19 cellular contexts compared by ENCODE assay signal in the genomic region with DNA sequence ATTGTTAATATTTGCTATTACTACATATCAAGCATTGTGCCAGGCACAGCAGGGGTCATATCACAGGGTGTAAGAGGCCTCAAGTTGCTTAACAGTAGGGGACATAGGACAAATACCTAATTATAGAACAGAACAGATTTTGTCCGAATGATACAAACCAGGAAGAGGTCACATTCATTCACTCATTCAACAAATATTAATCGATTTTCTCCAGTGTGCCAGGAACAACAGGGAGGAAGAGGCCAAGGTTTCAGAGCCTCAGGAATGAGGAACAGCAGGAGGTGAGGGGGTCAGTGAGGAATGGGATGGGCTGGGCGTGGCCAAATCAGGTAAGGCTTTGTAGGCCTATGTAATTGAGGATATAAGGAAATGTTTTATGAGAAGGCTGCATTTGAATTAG. TPM values are rescaled to one million over a fixed set of nuclear protein-coding genes. Genes with fewer than 3 reads are reported as not detected.
"Had no signal": no experiment of that assay in that cellular context is flagged by ENCODE, and none has a peak within 500 bp of the region (broad histone marks: within the 10 kb centered on the region; RNA-seq: fewer than 3 reads in every experiment).

No MANE protein-coding gene starts in this region.

- H3K27me3 ChIP-seq: gastrocnemius medialis, upper lobe of left lung had no signal

- H3K27ac Mint-ChIP-seq: activated naive CD4-positive, alpha-beta T cell treated with anti-CD3 and anti-CD28 coated beads for 36 hours; activated T-helper 17 cell treated with anti-CD3 and anti-CD28 coated beads, Interleukin-2, amount 50 U/mL, for 72 hours; nephron; stimulated activated naive CD8-positive, alpha-beta T cell treated with anti-CD3 and anti-CD28 coated beads, Interleukin-15, amount 100 ng/mL, for 72 hours; T-helper 2 cell treated with Interferon-gamma antibody and Interleukin-4, amounts not matched to agents 5 μg/mL and 100 μg/mL, for 36 hours had no signal

- H3K9me3 Mint-ChIP-seq: activated naive CD4-positive, alpha-beta T cell treated with anti-CD3 and anti-CD28 coated beads for 36 hours; activated T-helper 17 cell treated with anti-CD3 and anti-CD28 coated beads, Interleukin-2, amount 50 U/mL, for 72 hours; nephron; stimulated activated naive CD8-positive, alpha-beta T cell treated with anti-CD3 and anti-CD28 coated beads, Interleukin-15, amount 100 ng/mL, for 72 hours; T-helper 2 cell treated with Interferon-gamma antibody and Interleukin-4, amounts not matched to agents 5 μg/mL and 100 μg/mL, for 36 hours had no signal

- H3K4me1 ChIP-seq: gastrocnemius medialis, heart left ventricle, left ventricle myocardium inferior had no signal

- H3K4me3 Mint-ChIP-seq: activated naive CD4-positive, alpha-beta T cell treated with anti-CD3 and anti-CD28 coated beads for 36 hours; activated T-helper 17 cell treated with anti-CD3 and anti-CD28 coated beads, Interleukin-2, amount 50 U/mL, for 72 hours; nephron; stimulated activated naive CD8-positive, alpha-beta T cell treated with anti-CD3 and anti-CD28 coated beads, Interleukin-15, amount 100 ng/mL, for 72 hours; T-helper 2 cell treated with Interferon-gamma antibody and Interleukin-4, amounts not matched to agents 5 μg/mL and 100 μg/mL, for 36 hours had no signal

- ATAC-seq: activated T-helper 17 cell treated with anti-CD3 and anti-CD28 coated beads, Interleukin-2, amount 50 U/mL, for 72 hours; gastrocnemius medialis; heart left ventricle; right cardiac atrium; stimulated activated naive CD8-positive, alpha-beta T cell treated with anti-CD3 and anti-CD28 coated beads, Interleukin-15, amount 100 ng/mL, for 72 hours had no signal

- H3K4me1 Mint-ChIP-seq: activated T-helper 17 cell treated with anti-CD3 and anti-CD28 coated beads, Interleukin-2, amount 50 U/mL, for 72 hours; nephron; stimulated activated naive CD8-positive, alpha-beta T cell treated with anti-CD3 and anti-CD28 coated beads, Interleukin-15, amount 100 ng/mL, for 72 hours had no signal

- H3K27ac ChIP-seq: gastrocnemius medialis, heart left ventricle, left ventricle myocardium inferior, upper lobe of left lung had no signal

- DNase-seq: activated CD4-positive, alpha-beta T cell treated with anti-CD3 and anti-CD28 coated beads, Interleukin-2, amount 50 U/mL, for 1 hour; activated naive CD4-positive, alpha-beta T cell treated with anti-CD3 and anti-CD28 coated beads for 36 hours; gastrocnemius medialis; heart left ventricle; islet precursor cell; left ventricle myocardium inferior; mesenchymal stem cell; nucleus accumbens; right cardiac atrium; stimulated activated naive CD8-positive, alpha-beta T cell treated with anti-CD3 and anti-CD28 coated beads, Interleukin-15, amount 100 ng/mL, for 72 hours; upper lobe of left lung had no signal

- H3K27me3 Mint-ChIP-seq: stimulated activated naive CD8-positive, alpha-beta T cell treated with anti-CD3 and anti-CD28 coated beads, Interleukin-15, amount 100 ng/mL, for 72 hours had no signal

- H3K9me3 ChIP-seq: gastrocnemius medialis, left ventricle myocardium inferior, upper lobe of left lung had no signal

- H3K4me3 ChIP-seq: gastrocnemius medialis, heart left ventricle, left ventricle myocardium inferior, smooth muscle cell, upper lobe of left lung had no signal

- H3K36me3 ChIP-seq: gastrocnemius medialis, heart left ventricle, left ventricle myocardium inferior, upper lobe of left lung had no signal

RNA-seq across cellular contexts. Expression of gene CHST4, which starts 11.2 kb away (rescaled TPM):
- total RNA-seq: activated CD8-positive, alpha-beta memory T cell treated with anti-CD3 and anti-CD28 coated beads for 36 hours; activated naive CD4-positive, alpha-beta T cell treated with anti-CD3 and anti-CD28 coated beads for 36 hours; activated T-helper 17 cell treated with anti-CD3 and anti-CD28 coated beads, Interleukin-2, amount 50 U/mL, for 72 hours; chondrocyte; dermis microvascular lymphatic vessel endothelial cell; gastrocnemius medialis; left ventricle myocardium inferior; posterior vena cava; right cardiac atrium; smooth muscle cell had no signal
- polyA plus RNA-seq: heart left ventricle, right cardiac atrium, smooth muscle cell had no signal
